1 cellular context compared by ENCODE assay signal in the genomic region with DNA sequence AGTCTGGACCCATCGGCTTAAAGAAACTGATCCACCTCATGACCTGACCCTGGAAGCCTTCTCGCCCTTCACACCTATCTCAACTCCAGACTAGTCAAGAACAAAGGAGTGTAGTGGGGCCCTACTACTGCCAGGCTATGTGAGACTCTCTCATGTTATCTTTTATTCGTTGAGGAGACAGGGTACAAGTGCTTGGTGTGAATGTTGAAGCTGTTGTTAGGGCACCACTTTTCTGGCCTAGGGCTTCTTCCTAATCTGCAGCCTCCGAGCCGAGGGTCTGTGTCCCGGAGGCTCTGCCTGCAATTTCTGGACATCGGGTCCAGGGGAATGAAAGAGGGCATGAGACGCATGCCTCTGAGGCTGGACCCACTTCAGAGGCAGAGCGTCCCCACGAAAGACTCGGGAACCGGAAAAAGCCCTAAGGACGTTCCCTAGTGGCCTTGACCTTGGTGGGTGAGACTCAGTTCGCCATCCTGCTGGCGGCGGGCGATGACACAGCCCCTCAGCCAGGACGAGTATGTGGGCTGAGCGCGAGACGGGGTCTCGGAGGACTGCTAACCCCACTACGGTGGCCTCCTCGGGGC.
TF ChIP-seq lines count a peak whose summit lies in the region.

No MANE protein-coding gene starts in this region.

TF ChIP-seq in K562, 482 proteins besides CTCF, POLR2A, EP300 and RAD21 (continued from another document):
- TF ChIP-seq, protein P1, sequence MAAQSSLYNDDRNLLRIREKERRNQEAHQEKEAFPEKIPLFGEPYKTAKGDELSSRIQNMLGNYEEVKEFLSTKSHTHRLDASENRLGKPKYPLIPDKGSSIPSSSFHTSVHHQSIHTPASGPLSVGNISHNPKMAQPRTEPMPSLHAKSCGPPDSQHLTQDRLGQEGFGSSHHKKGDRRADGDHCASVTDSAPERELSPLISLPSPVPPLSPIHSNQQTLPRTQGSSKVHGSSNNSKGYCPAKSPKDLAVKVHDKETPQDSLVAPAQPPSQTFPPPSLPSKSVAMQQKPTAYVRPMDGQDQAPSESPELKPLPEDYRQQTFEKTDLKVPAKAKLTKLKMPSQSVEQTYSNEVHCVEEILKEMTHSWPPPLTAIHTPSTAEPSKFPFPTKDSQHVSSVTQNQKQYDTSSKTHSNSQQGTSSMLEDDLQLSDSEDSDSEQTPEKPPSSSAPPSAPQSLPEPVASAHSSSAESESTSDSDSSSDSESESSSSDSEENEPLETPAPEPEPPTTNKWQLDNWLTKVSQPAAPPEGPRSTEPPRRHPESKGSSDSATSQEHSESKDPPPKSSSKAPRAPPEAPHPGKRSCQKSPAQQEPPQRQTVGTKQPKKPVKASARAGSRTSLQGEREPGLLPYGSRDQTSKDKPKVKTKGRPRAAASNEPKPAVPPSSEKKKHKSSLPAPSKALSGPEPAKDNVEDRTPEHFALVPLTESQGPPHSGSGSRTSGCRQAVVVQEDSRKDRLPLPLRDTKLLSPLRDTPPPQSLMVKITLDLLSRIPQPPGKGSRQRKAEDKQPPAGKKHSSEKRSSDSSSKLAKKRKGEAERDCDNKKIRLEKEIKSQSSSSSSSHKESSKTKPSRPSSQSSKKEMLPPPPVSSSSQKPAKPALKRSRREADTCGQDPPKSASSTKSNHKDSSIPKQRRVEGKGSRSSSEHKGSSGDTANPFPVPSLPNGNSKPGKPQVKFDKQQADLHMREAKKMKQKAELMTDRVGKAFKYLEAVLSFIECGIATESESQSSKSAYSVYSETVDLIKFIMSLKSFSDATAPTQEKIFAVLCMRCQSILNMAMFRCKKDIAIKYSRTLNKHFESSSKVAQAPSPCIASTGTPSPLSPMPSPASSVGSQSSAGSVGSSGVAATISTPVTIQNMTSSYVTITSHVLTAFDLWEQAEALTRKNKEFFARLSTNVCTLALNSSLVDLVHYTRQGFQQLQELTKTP (IDR thresholded peaks at IDR 0.05; ENCODE audit: low read depth in 1 of 2, partially characterized antibody in 2 of 2) = no peak
- TF ChIP-seq ZBTB17 (CRISPR knock-in tag; IDR thresholded peaks at IDR 0.05) (no peak), ETV6 (IDR thresholded peaks at IDR 0.05; ENCODE audit: borderline replicate concordance in 1 of 2, low read depth in 2 of 2, low read length in 1 of 2) (no peak), ETV6 (CRISPR knock-in tag; IDR thresholded peaks at IDR 0.05; ENCODE audit: borderline replicate concordance) (peak; percentile 69; the same call in 1 of the 2 replicates), RNF219 (CRISPR knock-in tag; IDR thresholded peaks at IDR 0.05) (no peak), GTF2E2 (tag; IDR thresholded peaks at IDR 0.05) (no peak), SIN3A (IDR thresholded peaks at IDR 0.05; ENCODE audit: borderline replicate concordance in 2 of 2, control insufficient read depth in 1 of 2, low read depth in 2 of 2, low read length in 2 of 2) (no peak), ZNF57 (CRISPR knock-in tag; IDR thresholded peaks at IDR 0.05) (no peak), GATA2 (CRISPR knock-in tag; IDR thresholded peaks at IDR 0.05) (peak; percentile 20; the same call in 1 of the 2 replicates), FOXK1 (CRISPR knock-in tag; IDR thresholded peaks at IDR 0.05; ENCODE audit: borderline replicate concordance) (peak; percentile 60; the same call in 1 of the 2 replicates), FOXA3 (CRISPR knock-in tag; conservative IDR thresholded peaks at IDR 0.05 in 1 of 2, IDR thresholded peaks at IDR 0.05 in 1 of 2) (peak in 1 of 2 experiments; percentile 57; a peak in 1 of 4 replicates), ZNF282 (CRISPR knock-in tag; IDR thresholded peaks at IDR 0.05) (0 out of 2 replicates have a peak, but pooled peaks have one; percentile 58), RBM14 (IDR thresholded peaks at IDR 0.05; ENCODE audit: borderline replicate concordance, insufficient read depth, low read depth, low read length) (no peak), ZNF668 (CRISPR knock-in tag; IDR thresholded peaks at IDR 0.05) (no peak)
- TF ChIP-seq, protein P2, sequence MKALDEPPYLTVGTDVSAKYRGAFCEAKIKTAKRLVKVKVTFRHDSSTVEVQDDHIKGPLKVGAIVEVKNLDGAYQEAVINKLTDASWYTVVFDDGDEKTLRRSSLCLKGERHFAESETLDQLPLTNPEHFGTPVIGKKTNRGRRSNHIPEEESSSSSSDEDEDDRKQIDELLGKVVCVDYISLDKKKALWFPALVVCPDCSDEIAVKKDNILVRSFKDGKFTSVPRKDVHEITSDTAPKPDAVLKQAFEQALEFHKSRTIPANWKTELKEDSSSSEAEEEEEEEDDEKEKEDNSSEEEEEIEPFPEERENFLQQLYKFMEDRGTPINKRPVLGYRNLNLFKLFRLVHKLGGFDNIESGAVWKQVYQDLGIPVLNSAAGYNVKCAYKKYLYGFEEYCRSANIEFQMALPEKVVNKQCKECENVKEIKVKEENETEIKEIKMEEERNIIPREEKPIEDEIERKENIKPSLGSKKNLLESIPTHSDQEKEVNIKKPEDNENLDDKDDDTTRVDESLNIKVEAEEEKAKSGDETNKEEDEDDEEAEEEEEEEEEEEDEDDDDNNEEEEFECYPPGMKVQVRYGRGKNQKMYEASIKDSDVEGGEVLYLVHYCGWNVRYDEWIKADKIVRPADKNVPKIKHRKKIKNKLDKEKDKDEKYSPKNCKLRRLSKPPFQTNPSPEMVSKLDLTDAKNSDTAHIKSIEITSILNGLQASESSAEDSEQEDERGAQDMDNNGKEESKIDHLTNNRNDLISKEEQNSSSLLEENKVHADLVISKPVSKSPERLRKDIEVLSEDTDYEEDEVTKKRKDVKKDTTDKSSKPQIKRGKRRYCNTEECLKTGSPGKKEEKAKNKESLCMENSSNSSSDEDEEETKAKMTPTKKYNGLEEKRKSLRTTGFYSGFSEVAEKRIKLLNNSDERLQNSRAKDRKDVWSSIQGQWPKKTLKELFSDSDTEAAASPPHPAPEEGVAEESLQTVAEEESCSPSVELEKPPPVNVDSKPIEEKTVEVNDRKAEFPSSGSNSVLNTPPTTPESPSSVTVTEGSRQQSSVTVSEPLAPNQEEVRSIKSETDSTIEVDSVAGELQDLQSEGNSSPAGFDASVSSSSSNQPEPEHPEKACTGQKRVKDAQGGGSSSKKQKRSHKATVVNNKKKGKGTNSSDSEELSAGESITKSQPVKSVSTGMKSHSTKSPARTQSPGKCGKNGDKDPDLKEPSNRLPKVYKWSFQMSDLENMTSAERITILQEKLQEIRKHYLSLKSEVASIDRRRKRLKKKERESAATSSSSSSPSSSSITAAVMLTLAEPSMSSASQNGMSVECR (CRISPR knock-in tag; IDR thresholded peaks at IDR 0.05) = peak; percentile 11; the same call in 1 of the 2 replicates
TF ChIP-seq in K562: peak in this region for 14.
